ENCODE assay signal across 9 cellular contexts in the genomic region with DNA sequence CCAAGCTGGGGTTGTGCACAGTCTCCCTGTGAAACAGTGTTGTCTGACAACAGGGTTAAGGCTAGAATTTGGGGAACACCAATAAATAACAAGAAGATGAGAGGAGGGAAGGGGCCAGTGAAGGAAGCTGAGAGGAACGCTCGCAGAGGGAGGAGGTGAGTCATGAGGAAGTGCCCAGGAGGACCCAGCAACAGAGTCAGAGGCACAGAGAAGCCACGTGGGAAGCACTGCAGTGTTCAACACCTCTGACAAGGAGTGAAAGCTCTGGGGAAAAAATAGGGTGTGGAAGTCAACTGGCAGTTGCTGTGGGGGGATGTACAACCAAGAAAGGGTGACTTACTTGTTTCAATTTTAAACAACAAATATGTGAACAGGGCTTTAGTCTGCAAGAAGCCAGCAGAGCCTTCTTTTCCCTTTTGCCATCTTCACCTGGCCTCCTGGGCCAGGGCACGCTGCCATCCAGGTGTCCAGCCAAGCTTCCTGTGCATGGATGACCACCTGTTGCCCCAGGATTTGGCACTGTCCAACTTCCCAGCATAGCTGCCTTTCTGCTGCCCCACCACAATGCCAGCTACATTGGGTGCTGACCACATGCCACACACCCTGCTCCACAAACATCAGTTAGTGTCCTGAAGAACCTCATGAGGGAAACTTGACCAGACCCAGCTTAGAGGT.
DNase-seq lines count a peak whose midpoint lies in the region; ATAC-seq, FAIRE-seq and TF ChIP-seq lines count a peak whose summit lies in the region.
"Had no signal": no experiment of that assay in that cellular context is flagged by ENCODE, and none has a peak within 500 bp of the region (broad histone marks: within the 10 kb centered on the region; RNA-seq: fewer than 3 reads in every experiment).

No MANE protein-coding gene starts in this region.

- peak; percentile 32 for ATAC-seq in GM19452 (IDR thresholded peaks at IDR 0.05; ENCODE audit: unreplicated experiment)

- no peak overlapping the region for H3K27ac ChIP-seq in A673 (ENCODE audit: low read depth, low read length, poor library complexity, severe bottlenecking)
- H3K27ac ChIP-seq: cardiac muscle cell had no signal

- no TSS peak for BruUV-seq in A673 (replicated peaks; lab: Mats Ljungman, UMichigan)

- DNase-seq in A673 (ENCODE audit: low spot score) (peak; percentile 14), HTR-8/SVneo (ENCODE audit: insufficient read length, low spot score) (peak; percentile 53), ecto neural progenitor cell (ENCODE audit: low spot score) (no peak), NCI-H2029 treated with DMSO at 0.1 percent for 48 hours (lab: John Stamatoyannopoulos, UW) (no peak)
- peak; percentile 35 for DNase-seq in activated CD4-positive, alpha-beta T cell treated with anti-CD3 and anti-CD28 coated beads, Interleukin-2, amount 50 U/mL, for 1 hour
- DNase-seq in effector CD4-positive, alpha-beta T cell = peak; percentile 23
- peak; percentile 84 for DNase-seq in stimulated activated CD4-positive, alpha-beta T cell treated with anti-CD3 and anti-CD28 coated beads, Interleukin-1b, Interleukin-23, amount 100 ng/mL, for 48 hours

- POLR2A ChIA-PET in A673 (lab: Charles Lee; ENCODE audit: low non-redundant PET) = no interaction called here

- H3K36me3 ChIP-seq in A673 (ENCODE audit: insufficient read depth, low read length, poor library complexity, severe bottlenecking) = no peaks in the 10 kb centered on the region
- H3K36me3 ChIP-seq: cardiac muscle cell had no signal

- intact Hi-C loops in A673 (cut with micrococcal nuclease; ENCODE audit: unreplicated experiment) = no loop called here

- H3K4me1 ChIP-seq in A673 (ENCODE audit: insufficient read depth, low read length, poor library complexity, severe bottlenecking) = no peaks in the 10 kb centered on the region

- H3K9me3 ChIP-seq in A673 (ENCODE audit: low read depth, low read length, poor library complexity, severe bottlenecking) = no peaks in the 10 kb centered on the region

- H3K4me3 ChIP-seq in A673 (ENCODE audit: low read depth, low read length, poor library complexity, severe bottlenecking) = no peak overlapping the region
- H3K4me3 ChIP-seq: cardiac muscle cell had no signal

- H3K27me3 ChIP-seq in A673 (replicated peaks; ENCODE audit: insufficient read depth, low read depth, low read length, poor library complexity) = no peaks in the 10 kb centered on the region
- H3K27me3 ChIP-seq: cardiac muscle cell had no signal

- FAIRE-seq in HTR-8/SVneo (lab: Jason Lieb, UNC) = no peak

- TF ChIP-seq CTCF in A673 (conservative IDR thresholded peaks at IDR 0.05; ENCODE audit: low read depth, low read length) = no peak

- CTCF ChIA-PET in A673 (lab: Charles Lee) = no interaction called here

Comparison
In these comparisons a context has a peak if more than half of its experiments do, and no peak if none do; other contexts are left out.
1. DNase-seq: peak in A673 (single experiment), HTR-8/SVneo (single experiment), activated CD4-positive, alpha-beta T cell treated with anti-CD3 and anti-CD28 coated beads, Interleukin-2, amount 50 U/mL, for 1 hour (single experiment), effector CD4-positive, alpha-beta T cell (single experiment) and stimulated activated CD4-positive, alpha-beta T cell treated with anti-CD3 and anti-CD28 coated beads, Interleukin-1b, Interleukin-23, amount 100 ng/mL, for 48 hours (single experiment); none in ecto neural progenitor cell (single experiment) and NCI-H2029 treated with DMSO at 0.1 percent for 48 hours (single experiment).